Comparison of ENCODE assay signal across 9 cellular contexts in the genomic region with DNA sequence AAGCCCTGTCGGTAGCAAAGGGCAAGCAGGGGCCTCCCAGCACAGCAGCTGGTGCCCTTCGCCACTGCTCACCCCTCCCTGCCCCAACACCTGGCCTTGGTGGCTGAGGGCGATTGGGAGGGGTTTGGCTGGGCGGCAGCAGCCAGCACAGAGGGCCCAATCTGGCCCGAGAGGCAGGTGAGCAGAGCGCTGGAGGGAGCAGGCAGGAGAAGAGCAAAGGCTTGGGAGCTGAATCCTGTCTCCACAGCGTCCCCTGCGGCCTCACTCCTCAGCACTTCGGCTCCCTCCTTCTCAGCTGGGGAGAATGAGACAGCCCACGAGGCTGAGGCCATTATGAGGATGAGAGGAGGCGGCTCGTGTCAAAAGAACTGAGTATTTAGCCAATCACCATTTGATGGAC.
A peak's percentile ranks its signal among the peaks of the same experiment; 100 is the strongest.
DNase-seq lines count a peak whose midpoint lies in the region; ATAC-seq and TF ChIP-seq lines count a peak whose summit lies in the region.
"Had no signal": no experiment of that assay in that cellular context is flagged by ENCODE, and none has a peak within 500 bp of the region (broad histone marks: within the 10 kb centered on the region; RNA-seq: fewer than 3 reads in every experiment).

No MANE protein-coding gene starts in this region.

- H3K36me3 ChIP-seq in BJ (ENCODE audit: control insufficient read depth, insufficient read depth, low read length): no peaks in the 10 kb centered on the region

- H3K4me3 ChIP-seq in BJ (ENCODE audit: low read depth, low read length): no peak overlapping the region

- CTCF ChIA-PET in BJ (lab: Yijun Ruan, JAX): interaction anchor here (0.5 to 5.5 kb wide), 7 partner anchors 8 to 231 kb away, joined by 3 to 53 read pairs (median 3); no protein-coding TSS in a partner anchor

- ATAC-seq in HG03095 (IDR thresholded peaks at IDR 0.05; ENCODE audit: unreplicated experiment) (no peak), GM18867 (IDR thresholded peaks at IDR 0.05; ENCODE audit: unreplicated experiment) (no peak)

- POLR2A ChIA-PET in BJ (lab: Charles Lee): no interaction called here

- TF ChIP-seq CTCF in BJ (IDR thresholded peaks at IDR 0.05; ENCODE audit: insufficient read depth, low read depth, low read length): peak; percentile 17; the same call in 1 of the 2 replicates

- H3K27me3 ChIP-seq in BJ (ENCODE audit: control insufficient read depth, insufficient read depth, low read length): 0 out of 2 replicates have a peak, but pooled peaks cover 2% of the 10 kb centered on the region

- no peak for DNase-seq in BJ (ENCODE audit: low read depth)
- DNase-seq in NCI-H1417 (lab: John Stamatoyannopoulos, UW): peak; percentile 87 to 94 (median 92)
- peak; percentile 75 for DNase-seq in SK-N-DZ (ENCODE audit: low spot score)
- peak; percentile 89 for DNase-seq in left kidney (ENCODE audit: low read depth, low spot score)
- no peak for DNase-seq in AML-193 (lab: John Stamatoyannopoulos, UW)
- no peak for DNase-seq in activated naive CD4-positive, alpha-beta T cell treated with anti-CD3 and anti-CD28 coated beads, Interleukin-2, amount 50 U/mL, for 16 hours
- DNase-seq: activated naive CD8-positive, alpha-beta T cell treated with anti-CD3 and anti-CD28 coated beads, Interleukin-2, amount 50 U/mL, for 24 hours had no signal

Comparison
In these comparisons a context has a peak if more than half of its experiments do, and no peak if none do; other contexts are left out.
1. DNase-seq: peak in NCI-H1417 (3 of 3), SK-N-DZ (single experiment) and left kidney (single experiment); none in BJ (single experiment), AML-193 (0 of 2) and activated naive CD4-positive, alpha-beta T cell treated with anti-CD3 and anti-CD28 coated beads, Interleukin-2, amount 50 U/mL, for 16 hours (single experiment).